Comparison of ENCODE assay signal across 15 cellular contexts in genomic region chr1:55244476-55245109, GRCh38. TPM values are rescaled to one million over a fixed set of nuclear protein-coding genes. Genes with fewer than 3 reads are reported as not detected.
DNase-seq lines count a peak whose midpoint lies in the region; ATAC-seq and TF ChIP-seq lines count a peak whose summit lies in the region.
"Had no signal": no experiment of that assay in that cellular context is flagged by ENCODE, and none has a peak within 500 bp of the region (broad histone marks: within the 10 kb centered on the region; RNA-seq: fewer than 3 reads in every experiment).

No MANE protein-coding gene starts in this region.

- CTCF ChIA-PET in A673 (lab: Charles Lee) = no interaction called here

- H3K27ac ChIP-seq in epithelial cell of prostate (no peak overlapping the region), A673 (ENCODE audit: low read depth, low read length, poor library complexity, severe bottlenecking) (no peak overlapping the region)
- H3K27ac ChIP-seq: colonic mucosa, SJSA1, vagina had no signal

- no TSS peak for BruUV-seq in A673 (replicated peaks; lab: Mats Ljungman, UMichigan)

- intact Hi-C loops in A673 (cut with micrococcal nuclease; ENCODE audit: unreplicated experiment) = no loop called here

- no peaks in the 10 kb centered on the region for H3K36me3 Mint-ChIP-seq in naive B cell

- H3K9me3 Mint-ChIP-seq in naive B cell = peaks cover 0 to 5% (median 0%) of the 10 kb centered on the region in 7 donors

- H3K27me3 ChIP-seq in A673 (replicated peaks; ENCODE audit: insufficient read depth, low read depth, low read length, poor library complexity) = no peaks in the 10 kb centered on the region
- H3K27me3 ChIP-seq: colonic mucosa, SJSA1, vagina had no signal

- H3K4me1 Mint-ChIP-seq in naive B cell = peaks cover 17 to 25% (median 20%) of the 10 kb centered on the region in 3 donors

- no peaks in the 10 kb centered on the region for H3K9me3 ChIP-seq in A673 (ENCODE audit: low read depth, low read length, poor library complexity, severe bottlenecking)
- H3K9me3 ChIP-seq: Caco-2, colonic mucosa, SJSA1, vagina had no signal

- H3K4me1 ChIP-seq in A673 (ENCODE audit: insufficient read depth, low read length, poor library complexity, severe bottlenecking) = no peaks in the 10 kb centered on the region
- H3K4me1 ChIP-seq: colonic mucosa, SJSA1, vagina had no signal

- no peaks in the 10 kb centered on the region for H3K36me3 ChIP-seq in A673 (ENCODE audit: insufficient read depth, low read length, poor library complexity, severe bottlenecking)
- H3K36me3 ChIP-seq: colonic mucosa, SJSA1, vagina had no signal

- POLR2A ChIA-PET in A673 (lab: Charles Lee; ENCODE audit: low non-redundant PET) = interaction anchor here (0.6 kb wide), 1 partner anchor 8 kb away, joined by 3 read pairs; no protein-coding TSS in a partner anchor

- no peak overlapping the region for H3K4me3 ChIP-seq in A673 (ENCODE audit: low read depth, low read length, poor library complexity, severe bottlenecking)
- H3K4me3 ChIP-seq: colonic mucosa, SJSA1, vagina had no signal

- H3K27me3 Mint-ChIP-seq in naive B cell = no peaks in the 10 kb centered on the region

- ATAC-seq in naive B cell (ENCODE audit: low read depth in 2 of 2) = peak; percentile 28 to 42
- no peak for ATAC-seq in GM19452 (IDR thresholded peaks at IDR 0.05; ENCODE audit: unreplicated experiment)
- ATAC-seq: HCT116 had no signal

- peak overlapping the region in 1 of 8 donors; percentile 42 for H3K4me3 Mint-ChIP-seq in naive B cell

- peak; percentile 48 for DNase-seq in Daoy (ENCODE audit: low read depth)
- peak; percentile 70 to 86 for DNase-seq in NOMO-1 (lab: John Stamatoyannopoulos, UW; ENCODE audit: unreplicated experiment in 2 of 2)
- peak; percentile 14 for DNase-seq in epithelial cell of prostate (ENCODE audit: low read depth, low spot score)
- DNase-seq in naive B cell = no peak
- DNase-seq in A673 (ENCODE audit: low spot score) = no peak
- DNase-seq in putamen (ENCODE audit: low spot score) = no peak
- DNase-seq in NCI-H748 treated with DMSO at 0.1 percent for 48 hours (lab: John Stamatoyannopoulos, UW) = no peak
- DNase-seq: activated gamma-delta T cell, Caco-2, colonic mucosa, head of caudate nucleus had no signal

- no peak for TF ChIP-seq CTCF in A673 (conservative IDR thresholded peaks at IDR 0.05; ENCODE audit: low read depth, low read length)

- H3K27ac Mint-ChIP-seq in naive B cell = peak overlapping the region in 4 of 6 donors; percentile 6 to 91 (median 54)

RNA-seq across cellular contexts. Expression of gene USP24, which starts 29.4 kb away (rescaled TPM):
- 17.8 and 19.7 TPM in 2 replicates for total RNA-seq in Daoy (2014; rRNA removed; shearing (Covaris generic))
- 10 to 100 TPM in 1 of 6 donors, 1 to 10 TPM in 5; 4.6 to 15.2 (median 8.5) TPM for polyA plus RNA-seq in naive B cell (ENCODE audit: low read depth in 6 of 6)
- total RNA-seq in A673 (2021) = 53.0 and 54.6 TPM in 2 replicates

Comparison
In these comparisons a context has a peak if more than half of its experiments do, and no peak if none do; other contexts are left out.
1. DNase-seq: peak in Daoy (single experiment), NOMO-1 (2 of 2) and epithelial cell of prostate (single experiment); none in naive B cell (single experiment), A673 (single experiment), putamen (single experiment) and NCI-H748 treated with DMSO at 0.1 percent for 48 hours (single experiment).